In the genomic region with DNA sequence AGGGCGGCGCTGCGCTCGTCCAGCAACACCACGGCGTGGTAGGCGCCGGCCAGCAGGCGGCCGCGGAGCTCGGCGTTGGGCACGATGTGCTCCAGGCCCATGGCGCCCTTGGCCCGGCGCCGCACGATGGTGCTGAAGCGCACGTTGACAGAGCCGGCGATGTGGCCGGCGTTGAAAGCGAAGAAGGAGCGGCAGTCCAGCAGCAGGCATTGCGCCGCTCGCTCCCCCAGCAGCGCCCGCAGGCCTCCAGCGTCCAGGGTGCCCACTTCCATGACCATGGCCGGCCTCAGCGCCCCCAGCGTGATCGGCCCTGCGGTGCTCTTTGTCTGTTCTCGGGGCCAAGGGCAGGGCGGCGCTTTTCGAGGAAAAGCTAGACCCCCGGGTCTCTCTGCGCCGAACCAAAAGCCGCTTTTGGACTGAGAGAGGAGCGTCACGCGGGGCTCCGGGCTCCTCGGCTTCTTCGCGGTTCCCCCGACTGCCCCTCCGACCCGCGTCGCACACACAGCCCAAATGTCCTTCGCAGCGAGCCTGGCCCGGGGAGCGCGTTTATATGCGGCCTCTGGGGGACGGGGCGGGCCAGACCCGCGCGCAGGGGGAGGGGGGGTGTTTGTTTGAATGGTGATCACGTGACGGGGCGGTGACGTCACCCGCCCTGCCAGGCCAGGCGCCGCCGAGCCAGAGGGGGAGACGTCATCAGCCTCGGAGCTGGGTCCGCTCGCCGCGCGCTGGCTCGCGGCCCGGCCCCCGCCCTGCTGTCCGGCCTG, we compare ENCODE assay signal across 8 cellular contexts. TPM values are rescaled to one million over a fixed set of nuclear protein-coding genes. Genes with fewer than 3 reads are reported as not detected.
DNase-seq lines count a peak whose midpoint lies in the region; ATAC-seq and TF ChIP-seq lines count a peak whose summit lies in the region.

A gene with protein sequence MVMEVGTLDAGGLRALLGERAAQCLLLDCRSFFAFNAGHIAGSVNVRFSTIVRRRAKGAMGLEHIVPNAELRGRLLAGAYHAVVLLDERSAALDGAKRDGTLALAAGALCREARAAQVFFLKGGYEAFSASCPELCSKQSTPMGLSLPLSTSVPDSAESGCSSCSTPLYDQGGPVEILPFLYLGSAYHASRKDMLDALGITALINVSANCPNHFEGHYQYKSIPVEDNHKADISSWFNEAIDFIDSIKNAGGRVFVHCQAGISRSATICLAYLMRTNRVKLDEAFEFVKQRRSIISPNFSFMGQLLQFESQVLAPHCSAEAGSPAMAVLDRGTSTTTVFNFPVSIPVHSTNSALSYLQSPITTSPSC (minus strand): TSS at position 521 of the 764 bp plus-strand sequence. CDS start 243 bp downstream, at position 278.

- H3K36me3 ChIP-seq in left lung, result peaks cover 0 to 37% of the 10 kb centered on the region in 2 donors

- H3K4me1 ChIP-seq in left lung, result peaks cover 48 to 83% of the 10 kb centered on the region in 2 donors

- DNase-seq in C1 segment of cervical spinal cord (lab: John Stamatoyannopoulos, UW) (peak; percentile 92 to 99 (median 97)), NCI-H526 (lab: John Stamatoyannopoulos, UW) (peak; percentile 57 to 93), dedifferentiated amniotic fluid mesenchymal stem cell (ENCODE audit: extremely low spot score) (peak; percentile 96), left lung (peak; percentile 99 to 100)
- peak; percentile 92 to 93 for DNase-seq in activated CD4-positive, alpha-beta T cell treated with anti-CD3 and anti-CD28 coated beads, Interleukin-2, amount 50 U/mL, for 24 hours (ENCODE audit: low read depth in 1 of 2, low spot score in 1 of 2)
- peak; percentile 94 for DNase-seq in stimulated activated CD4-positive, alpha-beta T cell treated with anti-CD3 and anti-CD28 coated beads, Interleukin-2, amount 100 ng/mL, for 4 hours (ENCODE audit: low read depth)

- H3K4me3 ChIP-seq in left lung, result peak within 1 kb of the TSS; percentile 64 to 93

- H3K9me3 ChIP-seq in left lung, result no peaks in the 10 kb centered on the region

- peak; percentile 76 for ATAC-seq in GM19324 (IDR thresholded peaks at IDR 0.05; ENCODE audit: low FRiP score, unreplicated experiment)
- peak; percentile 53 for ATAC-seq in HG03460 (IDR thresholded peaks at IDR 0.05; ENCODE audit: unreplicated experiment)
- peak; percentile 56 for ATAC-seq in left lung

- peak; percentile 9 to 57 for TF ChIP-seq CTCF in left lung (IDR thresholded peaks at IDR 0.05)

- peak within 1 kb of the TSS; percentile 100 for H3K27ac ChIP-seq in left lung

- no peaks in the 10 kb centered on the region for H3K27me3 ChIP-seq in left lung

- intact Hi-C loops in left lung (cut with DNase I), result loop anchor here in 1 of 2 donors (10.0 kb wide), 2 partner anchors 56 to 94 kb away; no protein-coding TSS in a partner anchor

RNA-seq across cellular contexts. Expression of the gene that starts here (rescaled TPM):
- total RNA-seq in left lung, result 100 to 1,000 TPM; 203 to 239 TPM

Comparison
In these comparisons a context has a peak if more than half of its experiments do, and no peak if none do; other contexts are left out.
1. Peak in every context shown above with its lines: DNase-seq, ATAC-seq, H3K4me3 ChIP-seq and H3K27ac ChIP-seq.